In the genomic region with DNA sequence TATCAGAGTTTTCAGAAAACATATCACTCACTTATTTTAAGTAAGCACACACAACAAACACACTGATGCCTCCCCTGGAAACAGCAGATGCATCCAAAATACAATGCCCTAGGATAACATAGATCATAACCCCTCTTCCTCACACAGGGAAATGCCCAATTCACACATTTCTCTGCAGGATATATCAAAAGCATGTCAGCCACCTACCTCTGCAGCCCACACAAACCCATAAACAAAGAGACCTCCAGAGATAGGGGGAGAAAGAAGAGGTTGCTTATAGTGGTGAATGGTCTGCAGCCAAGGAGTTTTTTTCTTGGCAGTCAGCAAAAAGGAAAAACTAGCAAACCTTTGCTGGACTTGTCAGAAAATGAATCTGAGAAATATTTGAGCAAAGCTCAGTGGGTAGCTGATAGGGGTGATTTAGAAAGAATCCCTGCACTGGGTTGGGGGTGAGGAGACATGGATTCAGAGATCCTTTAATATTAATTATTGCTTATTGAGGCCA, we compare ENCODE assay signal across 1 cellular context.
TF ChIP-seq lines count a peak whose summit lies in the region.

No MANE protein-coding gene starts in this region.

TF ChIP-seq in A549, 52 proteins besides CTCF, POLR2A, EP300 and RAD21 (continued from another document):
- TF ChIP-seq, protein P1, sequence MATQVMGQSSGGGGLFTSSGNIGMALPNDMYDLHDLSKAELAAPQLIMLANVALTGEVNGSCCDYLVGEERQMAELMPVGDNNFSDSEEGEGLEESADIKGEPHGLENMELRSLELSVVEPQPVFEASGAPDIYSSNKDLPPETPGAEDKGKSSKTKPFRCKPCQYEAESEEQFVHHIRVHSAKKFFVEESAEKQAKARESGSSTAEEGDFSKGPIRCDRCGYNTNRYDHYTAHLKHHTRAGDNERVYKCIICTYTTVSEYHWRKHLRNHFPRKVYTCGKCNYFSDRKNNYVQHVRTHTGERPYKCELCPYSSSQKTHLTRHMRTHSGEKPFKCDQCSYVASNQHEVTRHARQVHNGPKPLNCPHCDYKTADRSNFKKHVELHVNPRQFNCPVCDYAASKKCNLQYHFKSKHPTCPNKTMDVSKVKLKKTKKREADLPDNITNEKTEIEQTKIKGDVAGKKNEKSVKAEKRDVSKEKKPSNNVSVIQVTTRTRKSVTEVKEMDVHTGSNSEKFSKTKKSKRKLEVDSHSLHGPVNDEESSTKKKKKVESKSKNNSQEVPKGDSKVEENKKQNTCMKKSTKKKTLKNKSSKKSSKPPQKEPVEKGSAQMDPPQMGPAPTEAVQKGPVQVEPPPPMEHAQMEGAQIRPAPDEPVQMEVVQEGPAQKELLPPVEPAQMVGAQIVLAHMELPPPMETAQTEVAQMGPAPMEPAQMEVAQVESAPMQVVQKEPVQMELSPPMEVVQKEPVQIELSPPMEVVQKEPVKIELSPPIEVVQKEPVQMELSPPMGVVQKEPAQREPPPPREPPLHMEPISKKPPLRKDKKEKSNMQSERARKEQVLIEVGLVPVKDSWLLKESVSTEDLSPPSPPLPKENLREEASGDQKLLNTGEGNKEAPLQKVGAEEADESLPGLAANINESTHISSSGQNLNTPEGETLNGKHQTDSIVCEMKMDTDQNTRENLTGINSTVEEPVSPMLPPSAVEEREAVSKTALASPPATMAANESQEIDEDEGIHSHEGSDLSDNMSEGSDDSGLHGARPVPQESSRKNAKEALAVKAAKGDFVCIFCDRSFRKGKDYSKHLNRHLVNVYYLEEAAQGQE (IDR thresholded peaks at IDR 0.05): no peak
